Comparison of ENCODE assay signal across 11 cellular contexts in the genomic region with DNA sequence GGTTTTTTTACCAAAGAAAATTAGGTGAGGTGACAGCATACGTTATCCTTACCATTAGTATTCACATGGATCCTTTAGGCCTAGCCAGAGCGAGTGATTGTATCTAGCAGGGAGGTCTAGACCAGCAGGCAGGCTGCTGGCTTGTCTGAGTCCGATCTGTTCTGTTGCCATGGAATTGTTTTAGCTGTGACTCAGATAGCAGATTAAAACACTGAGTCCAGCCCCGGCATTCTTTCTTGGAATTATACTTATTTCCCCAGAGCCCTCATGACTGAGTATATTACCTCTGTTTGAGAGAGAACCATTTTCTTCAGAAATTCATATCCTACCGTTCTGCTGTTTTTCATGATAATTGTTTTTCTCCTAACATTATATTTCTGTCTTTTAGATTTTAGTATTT. TPM values are rescaled to one million over a fixed set of nuclear protein-coding genes. Genes with fewer than 3 reads are reported as not detected.
DNase-seq lines count a peak whose midpoint lies in the region; ATAC-seq, FAIRE-seq and TF ChIP-seq lines count a peak whose summit lies in the region.
"Had no signal": no experiment of that assay in that cellular context is flagged by ENCODE, and none has a peak within 500 bp of the region (broad histone marks: within the 10 kb centered on the region; RNA-seq: fewer than 3 reads in every experiment).

No MANE protein-coding gene starts in this region.

- H3K4me1 Mint-ChIP-seq in MCF 10A (ENCODE audit: insufficient read depth, unreplicated experiment): no peaks in the 10 kb centered on the region
- no peaks in the 10 kb centered on the region for H3K4me1 Mint-ChIP-seq in activated CD8-positive, alpha-beta T cell treated with anti-CD3 and anti-CD28 coated beads, Interleukin-2, amount 10 ng/mL, durations not matched to agents 7 days and 5 days (ENCODE audit: low read depth)

- no peaks in the 10 kb centered on the region for H3K9me3 Mint-ChIP-seq in MCF 10A (ENCODE audit: unreplicated experiment)
- H3K9me3 Mint-ChIP-seq in activated CD8-positive, alpha-beta T cell treated with anti-CD3 and anti-CD28 coated beads, Interleukin-2, amount 10 ng/mL, durations not matched to agents 7 days and 5 days (ENCODE audit: insufficient read depth): no peaks in the 10 kb centered on the region

- TF ChIP-seq POLR2A in breast epithelium (IDR thresholded peaks at IDR 0.05): no peak

- DNase-seq in MCF 10A (ENCODE audit: unreplicated experiment) (peak; percentile 41), breast epithelium (ENCODE audit: low spot score in 2 of 2) (no peak), astrocyte of the spinal cord (ENCODE audit: low read depth, low spot score) (peak; percentile 84), aorta (peak in 1 of 2 donors; percentile 55)
- no peak for DNase-seq in activated CD8-positive, alpha-beta T cell treated with anti-CD3 and anti-CD28 coated beads, Interleukin-2, amount 10 ng/mL, durations not matched to agents 7 days and 5 days
- DNase-seq: AML-193, occipital lobe had no signal

- POLR2A ChIA-PET in MCF 10A (lab: Yijun Ruan, JAX): interaction anchor here (0.7 kb wide), 1 partner anchor 28 kb away, joined by 4 read pairs; no protein-coding TSS in a partner anchor
- POLR2A ChIA-PET in activated CD8-positive, alpha-beta T cell treated with anti-CD3 and anti-CD28 coated beads, Interleukin-2, amount 10 ng/mL, durations not matched to agents 7 days and 5 days (lab: Charles Lee): no interaction called here

- H3K27ac ChIP-seq in breast epithelium: no peak overlapping the region
- H3K27ac ChIP-seq in aorta (ENCODE audit: low read depth in 1 of 2, low read length in 2 of 2): no peak overlapping the region

- no peaks in the 10 kb centered on the region for H3K4me1 ChIP-seq in breast epithelium
- H3K4me1 ChIP-seq in aorta (ENCODE audit: control insufficient read depth in 1 of 2, insufficient read depth in 2 of 2, low read length in 2 of 2): no peaks in the 10 kb centered on the region

- peaks cover 0 to 12% of the 10 kb centered on the region in 2 donors for H3K27me3 ChIP-seq in breast epithelium
- no peaks in the 10 kb centered on the region for H3K27me3 ChIP-seq in aorta (ENCODE audit: control insufficient read depth in 1 of 2, insufficient read depth in 2 of 2, low read length in 1 of 2)

- in situ Hi-C loops in astrocyte of the spinal cord (cut with HindIII; ENCODE audit: low sequenced_read_pairs): no loop called here

- H3K27ac Mint-ChIP-seq in MCF 10A (ENCODE audit: low read depth, unreplicated experiment): no peak overlapping the region
- H3K27ac Mint-ChIP-seq in activated CD8-positive, alpha-beta T cell treated with anti-CD3 and anti-CD28 coated beads, Interleukin-2, amount 10 ng/mL, durations not matched to agents 7 days and 5 days: no peak overlapping the region
- H3K27ac Mint-ChIP-seq: activated naive CD8-positive, alpha-beta T cell had no signal

- H3K9me3 ChIP-seq in breast epithelium (no peaks in the 10 kb centered on the region), aorta (ENCODE audit: control insufficient read depth, low read length) (no peaks in the 10 kb centered on the region)

- H3K36me3 ChIP-seq in breast epithelium (no peaks in the 10 kb centered on the region), aorta (ENCODE audit: control insufficient read depth in 1 of 2, insufficient read depth in 2 of 2, low read length in 1 of 2) (no peaks in the 10 kb centered on the region)

- H3K4me3 Mint-ChIP-seq in MCF 10A (ENCODE audit: unreplicated experiment): no peak overlapping the region
- H3K4me3 Mint-ChIP-seq in activated CD8-positive, alpha-beta T cell treated with anti-CD3 and anti-CD28 coated beads, Interleukin-2, amount 10 ng/mL, durations not matched to agents 7 days and 5 days: no peak overlapping the region
- H3K4me3 Mint-ChIP-seq: activated naive CD8-positive, alpha-beta T cell had no signal

- TF ChIP-seq CTCF in MCF 10A (IDR thresholded peaks at IDR 0.05; ENCODE audit: unreplicated experiment) (no peak), breast epithelium (IDR thresholded peaks at IDR 0.05) (no peak), astrocyte of the spinal cord (IDR thresholded peaks at IDR 0.05; ENCODE audit: low read depth, low read length) (no peak)

- H3K27me3 Mint-ChIP-seq in MCF 10A (ENCODE audit: insufficient read depth, unreplicated experiment): peaks cover 37% of the 10 kb centered on the region
- H3K27me3 Mint-ChIP-seq in activated CD8-positive, alpha-beta T cell treated with anti-CD3 and anti-CD28 coated beads, Interleukin-2, amount 10 ng/mL, durations not matched to agents 7 days and 5 days (ENCODE audit: low read depth): no peaks in the 10 kb centered on the region
- H3K27me3 Mint-ChIP-seq: activated naive CD8-positive, alpha-beta T cell had no signal

- peak; percentile 84 for ATAC-seq in aorta (ENCODE audit: low FRiP score)
- no peak for ATAC-seq in HG02840 (IDR thresholded peaks at IDR 0.05; ENCODE audit: low FRiP score, unreplicated experiment)
- no peak for ATAC-seq in activated CD4-positive, CD25-positive, alpha-beta regulatory T cell treated with anti-CD3 and anti-CD28 coated beads, Interleukin-2, amount 50 U/mL, for 24 hours
- no peak for ATAC-seq in activated CD8-positive, alpha-beta T cell treated with anti-CD3 and anti-CD28 coated beads, Interleukin-2, amount 10 ng/mL, durations not matched to agents 7 days and 5 days

- H3K36me3 Mint-ChIP-seq in MCF 10A (ENCODE audit: insufficient read depth, unreplicated experiment): peaks cover 19% of the 10 kb centered on the region
- H3K36me3 Mint-ChIP-seq in activated CD8-positive, alpha-beta T cell treated with anti-CD3 and anti-CD28 coated beads, Interleukin-2, amount 10 ng/mL, durations not matched to agents 7 days and 5 days (ENCODE audit: low read depth): no peaks in the 10 kb centered on the region

- no peak overlapping the region for H3K4me3 ChIP-seq in breast epithelium
- H3K4me3 ChIP-seq in astrocyte of the spinal cord (ENCODE audit: low read depth, low read length): no peak overlapping the region
- no peak overlapping the region for H3K4me3 ChIP-seq in aorta (ENCODE audit: low read length in 2 of 2)

- FAIRE-seq in islet of Langerhans (lab: Jason Lieb, UNC): peak; percentile 80

- CTCF ChIA-PET in MCF 10A (lab: Yijun Ruan, JAX): no interaction called here
- CTCF ChIA-PET in activated CD8-positive, alpha-beta T cell treated with anti-CD3 and anti-CD28 coated beads, Interleukin-2, amount 10 ng/mL, durations not matched to agents 7 days and 5 days (lab: Charles Lee): no interaction called here

- intact Hi-C loops in MCF 10A (cut with micrococcal nuclease) (no loop called here), breast epithelium (cut with DNase I; ENCODE audit: low total_unique reads) (no loop called here), aorta (cut with DNase I) (no loop called here)

- WGBS in aorta, 2 donors: 6 to 19% methylated on average over 5 of the region's 5 CpGs

- no TSS peak for BruUV-seq in MCF 10A (replicated peaks; lab: Mats Ljungman, UMichigan)

RNA-seq across cellular contexts. Expression of a gene that starts 37.4 kb away (rescaled TPM):
- total RNA-seq in MCF 10A (2022): 25.3 and 26.8 TPM in 2 replicates
- total RNA-seq in breast epithelium: 10 to 100 TPM; 16.7 to 22.1 (median 17.4) TPM
- total RNA-seq in aorta: 10 to 100 TPM; 23.0 to 23.6 TPM
- 10 to 100 TPM; 10.6 to 13.5 TPM for polyA plus RNA-seq in aorta
- total RNA-seq in activated CD8-positive, alpha-beta T cell treated with anti-CD3 and anti-CD28 coated beads, Interleukin-2, amount 10 ng/mL, durations not matched to agents 7 days and 5 days: 1 to 10 TPM in 1 of 2 experiments, under 1 TPM in 1; 0.90 to 1.0 TPM

RNA-seq across cellular contexts. Expression of a gene that starts 54.2 kb away (rescaled TPM):
- 1.7 and 2.0 TPM in 2 replicates for total RNA-seq in MCF 10A (2022)
- total RNA-seq in breast epithelium: 10 to 100 TPM; 29.5 to 34.4 (median 33.4) TPM
- 10 to 100 TPM; 50.7 to 51.1 TPM for total RNA-seq in aorta
- 10 to 100 TPM; 18.9 to 28.9 TPM for polyA plus RNA-seq in aorta
- not detected for total RNA-seq in activated CD8-positive, alpha-beta T cell treated with anti-CD3 and anti-CD28 coated beads, Interleukin-2, amount 10 ng/mL, durations not matched to agents 7 days and 5 days

Comparison
In these comparisons a context has a peak if more than half of its experiments do, and no peak if none do; other contexts are left out.
1. DNase-seq: peak in MCF 10A (single experiment) and astrocyte of the spinal cord (single experiment); none in breast epithelium (0 of 2) and activated CD8-positive, alpha-beta T cell treated with anti-CD3 and anti-CD28 coated beads, Interleukin-2, amount 10 ng/mL, durations not matched to agents 7 days and 5 days (single experiment).
2. RNA of a gene that starts 54.2 kb away (total RNA-seq): 50.7 to 51.1 TPM in aorta and 29.5 to 34.4 TPM in breast epithelium; 1.7 to 2.0 TPM in MCF 10A and not detected in activated CD8-positive, alpha-beta T cell treated with anti-CD3 and anti-CD28 coated beads, Interleukin-2, amount 10 ng/mL, durations not matched to agents 7 days and 5 days; every median in the first group is over 10 times any median in the second.
3. RNA of a gene that starts 37.4 kb away (total RNA-seq): 25.3 to 26.8 TPM in MCF 10A, 23.0 to 23.6 TPM in aorta and 16.7 to 22.1 TPM in breast epithelium; 0.90 to 1.0 TPM in activated CD8-positive, alpha-beta T cell treated with anti-CD3 and anti-CD28 coated beads, Interleukin-2, amount 10 ng/mL, durations not matched to agents 7 days and 5 days; every median in the first group is over 4 times any median in the second.